Comparison of ENCODE assay signal across 10 cellular contexts in the genomic region with DNA sequence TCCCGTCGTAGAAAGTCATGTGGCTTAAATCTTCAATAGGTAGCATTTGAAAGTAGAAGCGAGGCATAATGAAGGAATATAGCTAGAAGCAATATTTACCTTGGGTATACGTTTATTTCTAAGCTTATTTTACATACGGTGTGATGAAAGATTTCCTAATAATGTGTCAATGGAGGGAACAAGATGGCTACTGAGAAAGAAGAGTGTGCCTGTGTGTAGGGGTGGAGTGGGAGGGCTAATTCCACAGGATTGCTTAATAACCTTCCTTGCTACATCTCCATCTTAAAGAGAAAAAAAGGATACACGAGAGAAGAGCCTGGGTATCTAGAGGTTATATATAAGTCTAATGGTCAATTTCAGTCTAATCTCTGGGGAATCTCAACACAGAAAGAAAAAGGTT. TPM values are rescaled to one million over a fixed set of nuclear protein-coding genes. Genes with fewer than 3 reads are reported as not detected.
DNase-seq lines count a peak whose midpoint lies in the region; ATAC-seq and TF ChIP-seq lines count a peak whose summit lies in the region.
"Had no signal": no experiment of that assay in that cellular context is flagged by ENCODE, and none has a peak within 500 bp of the region (broad histone marks: within the 10 kb centered on the region; RNA-seq: fewer than 3 reads in every experiment).

No MANE protein-coding gene starts in this region.

- H3K4me3 ChIP-seq in iPS-15b (ENCODE audit: low read depth, low read length) (peak overlapping the region; percentile 88), tibial nerve (peak overlapping the region in 2 of 4 donors; percentile 86 to 96)

- H3K9me3 ChIP-seq in iPS-15b (ENCODE audit: control insufficient read depth, insufficient read depth, low read length) (no peaks in the 10 kb centered on the region), tibial nerve (no peaks in the 10 kb centered on the region)

- POLR2A ChIA-PET in WTC11 (lab: Charles Lee): interaction anchor here (3.4 kb wide), 1 partner anchor 46 kb away, joined by 13 read pairs; the partner anchor contains the start of gene CCDC169

- H3K4me1 Mint-ChIP-seq in activated T-cell treated with anti-CD3 and anti-CD28 coated beads, Interleukin-2, amount 50 U/mL, for 72 hours (ENCODE audit: low read depth): peaks cover 29% of the 10 kb centered on the region
- peaks cover 52% of the 10 kb centered on the region for H3K4me1 Mint-ChIP-seq in WTC11

- WGBS in tibial nerve, 2 donors: 71 to 73% methylated on average over 6 of the region's 6 CpGs

- peak overlapping the region in 3 of 4 donors; percentile 100 for H3K27ac ChIP-seq in tibial nerve
- H3K27ac ChIP-seq in caudate nucleus (ENCODE audit: low read depth, low read length): no peak overlapping the region
- H3K27ac ChIP-seq: C4-2B had no signal

- TF ChIP-seq CTCF in WTC11 (IDR thresholded peaks at IDR 0.05): no peak
- TF ChIP-seq CTCF in tibial nerve (IDR thresholded peaks at IDR 0.05): no peak

- no peak for DNase-seq in activated T-cell treated with anti-CD3 and anti-CD28 coated beads, Interleukin-2, amount 50 U/mL, for 72 hours
- DNase-seq in activated T-cell treated with anti-CD3 and anti-CD28 coated beads for 4 hours: no peak
- no peak for DNase-seq in WTC11 (ENCODE audit: low spot score)
- no peak for DNase-seq in tibial nerve (ENCODE audit: low spot score in 2 of 2)
- DNase-seq in caudate nucleus (lab: John Stamatoyannopoulos, UW): no peak
- DNase-seq: glutamatergic neuron had no signal

- no peak for TF ChIP-seq POLR2A in tibial nerve (IDR thresholded peaks at IDR 0.05)

- no peaks in the 10 kb centered on the region for H3K9me3 Mint-ChIP-seq in activated T-cell treated with anti-CD3 and anti-CD28 coated beads, Interleukin-2, amount 50 U/mL, for 72 hours
- H3K9me3 Mint-ChIP-seq in WTC11: no peaks in the 10 kb centered on the region

- CTCF ChIA-PET in WTC11 (lab: Charles Lee): interaction anchor here (0.7 to 0.9 kb wide), 3 partner anchors 13 to 109 kb away, joined by 3 to 4 read pairs (median 3); no protein-coding TSS in a partner anchor

- peak overlapping the region; percentile 37 to 85 for H3K4me3 Mint-ChIP-seq in activated T-cell treated with anti-CD3 and anti-CD28 coated beads, Interleukin-2, amount 50 U/mL, for 72 hours
- peak overlapping the region; percentile 90 for H3K4me3 Mint-ChIP-seq in WTC11

- no peak overlapping the region for H3K9ac ChIP-seq in iPS-15b (ENCODE audit: low read depth, low read length)

- no peak for ATAC-seq in activated T-cell treated with anti-CD3 and anti-CD28 coated beads, Interleukin-2, amount 50 U/mL, for 72 hours (replicated peaks in 1 of 2)
- no peak for ATAC-seq in WTC11
- no peak for ATAC-seq in GM18498 (IDR thresholded peaks at IDR 0.05; ENCODE audit: unreplicated experiment)
- ATAC-seq in HG03378 (IDR thresholded peaks at IDR 0.05; ENCODE audit: unreplicated experiment): no peak

- no peaks in the 10 kb centered on the region for H3K27me3 Mint-ChIP-seq in activated T-cell treated with anti-CD3 and anti-CD28 coated beads, Interleukin-2, amount 50 U/mL, for 72 hours (ENCODE audit: low read depth)
- no peaks in the 10 kb centered on the region; the same call in 1 of the 2 replicates for H3K27me3 Mint-ChIP-seq in WTC11 (ENCODE audit: low read depth)

- H3K36me3 ChIP-seq in iPS-15b (ENCODE audit: control insufficient read depth, insufficient read depth, low read length) (no peaks in the 10 kb centered on the region), tibial nerve (no peaks in the 10 kb centered on the region)

- no peaks in the 10 kb centered on the region for H3K27me3 ChIP-seq in iPS-15b (ENCODE audit: control insufficient read depth, insufficient read depth, low read length)
- H3K27me3 ChIP-seq in tibial nerve: no peaks in the 10 kb centered on the region

- peak in 1 of 2 donors; percentile 41 for TF ChIP-seq EP300 in tibial nerve (IDR thresholded peaks at IDR 0.05)

- peaks cover 0 to 3% of the 10 kb centered on the region in 2 donors for H3K36me3 Mint-ChIP-seq in activated T-cell treated with anti-CD3 and anti-CD28 coated beads, Interleukin-2, amount 50 U/mL, for 72 hours (ENCODE audit: insufficient read depth in 2 of 2)
- no peaks in the 10 kb centered on the region for H3K36me3 Mint-ChIP-seq in WTC11

- peak overlapping the region; percentile 83 for H3K27ac Mint-ChIP-seq in activated T-cell treated with anti-CD3 and anti-CD28 coated beads, Interleukin-2, amount 50 U/mL, for 72 hours
- peak overlapping the region; percentile 98 for H3K27ac Mint-ChIP-seq in WTC11

- H3K4me1 ChIP-seq in iPS-15b (ENCODE audit: control insufficient read depth, insufficient read depth, low read length) (peaks cover 14% of the 10 kb centered on the region), tibial nerve (peaks cover 0 to 63% (median 13%) of the 10 kb centered on the region in 4 donors)

TF ChIP-seq in WTC11, 78 proteins besides CTCF, POLR2A, EP300 and RAD21 (continues in another document):
- TF ChIP-seq, protein P1, sequence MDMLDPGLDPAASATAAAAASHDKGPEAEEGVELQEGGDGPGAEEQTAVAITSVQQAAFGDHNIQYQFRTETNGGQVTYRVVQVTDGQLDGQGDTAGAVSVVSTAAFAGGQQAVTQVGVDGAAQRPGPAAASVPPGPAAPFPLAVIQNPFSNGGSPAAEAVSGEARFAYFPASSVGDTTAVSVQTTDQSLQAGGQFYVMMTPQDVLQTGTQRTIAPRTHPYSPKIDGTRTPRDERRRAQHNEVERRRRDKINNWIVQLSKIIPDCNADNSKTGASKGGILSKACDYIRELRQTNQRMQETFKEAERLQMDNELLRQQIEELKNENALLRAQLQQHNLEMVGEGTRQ (CRISPR knock-in tag; IDR thresholded peaks at IDR 0.05): no peak
- TF ChIP-seq, protein P2, sequence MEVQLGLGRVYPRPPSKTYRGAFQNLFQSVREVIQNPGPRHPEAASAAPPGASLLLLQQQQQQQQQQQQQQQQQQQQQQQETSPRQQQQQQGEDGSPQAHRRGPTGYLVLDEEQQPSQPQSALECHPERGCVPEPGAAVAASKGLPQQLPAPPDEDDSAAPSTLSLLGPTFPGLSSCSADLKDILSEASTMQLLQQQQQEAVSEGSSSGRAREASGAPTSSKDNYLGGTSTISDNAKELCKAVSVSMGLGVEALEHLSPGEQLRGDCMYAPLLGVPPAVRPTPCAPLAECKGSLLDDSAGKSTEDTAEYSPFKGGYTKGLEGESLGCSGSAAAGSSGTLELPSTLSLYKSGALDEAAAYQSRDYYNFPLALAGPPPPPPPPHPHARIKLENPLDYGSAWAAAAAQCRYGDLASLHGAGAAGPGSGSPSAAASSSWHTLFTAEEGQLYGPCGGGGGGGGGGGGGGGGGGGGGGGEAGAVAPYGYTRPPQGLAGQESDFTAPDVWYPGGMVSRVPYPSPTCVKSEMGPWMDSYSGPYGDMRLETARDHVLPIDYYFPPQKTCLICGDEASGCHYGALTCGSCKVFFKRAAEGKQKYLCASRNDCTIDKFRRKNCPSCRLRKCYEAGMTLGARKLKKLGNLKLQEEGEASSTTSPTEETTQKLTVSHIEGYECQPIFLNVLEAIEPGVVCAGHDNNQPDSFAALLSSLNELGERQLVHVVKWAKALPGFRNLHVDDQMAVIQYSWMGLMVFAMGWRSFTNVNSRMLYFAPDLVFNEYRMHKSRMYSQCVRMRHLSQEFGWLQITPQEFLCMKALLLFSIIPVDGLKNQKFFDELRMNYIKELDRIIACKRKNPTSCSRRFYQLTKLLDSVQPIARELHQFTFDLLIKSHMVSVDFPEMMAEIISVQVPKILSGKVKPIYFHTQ (CRISPR knock-in tag; IDR thresholded peaks at IDR 0.05): no peak
- TF ChIP-seq ZBTB43 (CRISPR knock-in tag; IDR thresholded peaks at IDR 0.05) (no peak), GABPB1 (CRISPR knock-in tag; IDR thresholded peaks at IDR 0.05) (no peak), MYBL2 (CRISPR knock-in tag; IDR thresholded peaks at IDR 0.05) (no peak), HMGXB4 (CRISPR knock-in tag; IDR thresholded peaks at IDR 0.05) (no peak)
- TF ChIP-seq, protein P3, sequence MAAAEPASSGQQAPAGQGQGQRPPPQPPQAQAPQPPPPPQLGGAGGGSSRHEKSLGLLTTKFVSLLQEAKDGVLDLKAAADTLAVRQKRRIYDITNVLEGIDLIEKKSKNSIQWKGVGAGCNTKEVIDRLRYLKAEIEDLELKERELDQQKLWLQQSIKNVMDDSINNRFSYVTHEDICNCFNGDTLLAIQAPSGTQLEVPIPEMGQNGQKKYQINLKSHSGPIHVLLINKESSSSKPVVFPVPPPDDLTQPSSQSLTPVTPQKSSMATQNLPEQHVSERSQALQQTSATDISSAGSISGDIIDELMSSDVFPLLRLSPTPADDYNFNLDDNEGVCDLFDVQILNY (CRISPR knock-in tag; IDR thresholded peaks at IDR 0.05): no peak

RNA-seq across cellular contexts. Expression of gene SPART, which starts 2.0 kb away (rescaled TPM):
- total RNA-seq in activated T-cell treated with anti-CD3 and anti-CD28 coated beads, Interleukin-2, amount 50 U/mL, for 72 hours: 10 to 100 TPM; 12.2 to 23.4 TPM
- 88.8 to 95.7 TPM (median 95.7 TPM) in 3 replicates for total RNA-seq in WTC11 (2021)
- 10 to 100 TPM; 50.7 to 77.4 (median 62.4) TPM for total RNA-seq in tibial nerve

RNA-seq across cellular contexts. Expression of gene CCDC169, which starts 46.6 kb away (rescaled TPM):
- 1 to 10 TPM in 1 of 2 donors, under 1 TPM in 1; 0.70 to 1.4 TPM for total RNA-seq in activated T-cell treated with anti-CD3 and anti-CD28 coated beads, Interleukin-2, amount 50 U/mL, for 72 hours
- total RNA-seq in WTC11 (2021) (36.8 to 41.8 TPM (median 39.8 TPM) in 3 replicates), tibial nerve (under 1 TPM in 3 of 4 donors, not detected in 1; 0.30 to 0.63 (median 0.39) TPM)

Comparison
In these comparisons a context has a peak if more than half of its experiments do, and no peak if none do; other contexts are left out.
1. RNA of gene CCDC169, which starts 46.6 kb away (total RNA-seq): 36.8 to 41.8 TPM in WTC11; 0.70 to 1.4 TPM in activated T-cell treated with anti-CD3 and anti-CD28 coated beads, Interleukin-2, amount 50 U/mL, for 72 hours and 0.30 to 0.63 TPM in tibial nerve; every median in the first group is over 10 times any median in the second.